9 cellular contexts compared by ENCODE assay signal in genomic region chr22:17120281-17120680, GRCh38. TPM values are rescaled to one million over a fixed set of nuclear protein-coding genes. Genes with fewer than 3 reads are reported as not detected.
A peak's percentile ranks its signal among the peaks of the same experiment; 100 is the strongest.
DNase-seq lines count a peak whose midpoint lies in the region; FAIRE-seq and TF ChIP-seq lines count a peak whose summit lies in the region.
"Had no signal": no experiment of that assay in that cellular context is flagged by ENCODE, and none has a peak within 500 bp of the region (broad histone marks: within the 10 kb centered on the region; RNA-seq: fewer than 3 reads in every experiment).

No MANE protein-coding gene starts in this region.

- H3K9ac ChIP-seq in SK-N-SH: no peak overlapping the region
- H3K9ac ChIP-seq: parathyroid adenoma had no signal

- TF ChIP-seq CTCF in SK-N-SH (IDR thresholded peaks at IDR 0.05) (no peak), brain microvascular endothelial cell (IDR thresholded peaks at IDR 0.05; ENCODE audit: low read depth, low read length, missing control alignments) (no peak)

- H3F3A ChIP-seq in SK-N-SH (replicated peaks; ENCODE audit: insufficient read depth): peaks cover 5% of the 10 kb centered on the region

- H3K4me3 ChIP-seq in SK-N-SH (ENCODE audit: low read depth in 2 of 2, low read length in 1 of 2) (peak overlapping the region in 1 of 2 experiments; percentile 49; a peak in 2 of 4 replicates), brain microvascular endothelial cell (ENCODE audit: low read depth, low read length) (no peak overlapping the region)

- no peaks in the 10 kb centered on the region for H3K9me3 ChIP-seq in SK-N-SH

- TF ChIP-seq POLR2A in GM12891 (IDR thresholded peaks at IDR 0.05; ENCODE audit: low read depth, low read length): no peak

- CTCF ChIA-PET in SK-N-SH (lab: Yijun Ruan, JAX): interaction anchor here (1.0 to 1.2 kb wide), 5 partner anchors 9 to 37 kb away, joined by 3 to 5 read pairs (median 3); no protein-coding TSS in a partner anchor

- H3K4me1 ChIP-seq in SK-N-SH (ENCODE audit: control insufficient read depth in 1 of 2, insufficient read depth in 2 of 2, low read depth in 1 of 2, low read length in 1 of 2): peaks cover 0 to 5% of the 10 kb centered on the region in 2 experiments; a peak in 1 of 4 replicates
- H3K4me1 ChIP-seq: parathyroid adenoma had no signal

- no peak for TF ChIP-seq EP300 in SK-N-SH (IDR thresholded peaks at IDR 0.05; ENCODE audit: borderline replicate concordance in 1 of 2, low read depth in 1 of 2, low read length in 1 of 2)

- TF ChIP-seq RAD21 in SK-N-SH (IDR thresholded peaks at IDR 0.05; ENCODE audit: low read length): no peak

- H3K9me2 ChIP-seq in SK-N-SH: no peaks in the 10 kb centered on the region

- FAIRE-seq in GM12891 (lab: Jason Lieb, UNC): peak; percentile 58

- no peaks in the 10 kb centered on the region for H4K20me1 ChIP-seq in SK-N-SH (ENCODE audit: insufficient read depth)

- in situ Hi-C loops in brain microvascular endothelial cell (cut with HindIII; ENCODE audit: low pct_ligation_motif_present, low sequenced_read_pairs): no loop called here

- DNase-seq in GM12891 (ENCODE audit: insufficient read length, low spot score) (peak; percentile 54), SK-N-SH (peak; percentile 71), amniotic epithelial cell (ENCODE audit: low read depth) (peak; percentile 42), iPS-NIHi7 (ENCODE audit: extremely low spot score) (peak; percentile 84), brain microvascular endothelial cell (no peak), NCI-H345 treated with DMSO at 0.1 percent for 48 hours (lab: John Stamatoyannopoulos, UW; ENCODE audit: unreplicated experiment) (no peak), SK-N-DZ (ENCODE audit: low spot score) (no peak)
- peak; percentile 64 to 66 for DNase-seq in stimulated activated CD4-positive, alpha-beta T cell treated with anti-CD3 and anti-CD28 coated beads, Interleukin-2, amount 100 ng/mL, for 24 hours

- no peaks in the 10 kb centered on the region for H3K79me2 ChIP-seq in SK-N-SH (ENCODE audit: insufficient read depth)
- H3K79me2 ChIP-seq: parathyroid adenoma had no signal

- POLR2A ChIA-PET in SK-N-SH (lab: Yijun Ruan, JAX): interaction anchor here (0.7 to 1.7 kb wide), 2 partner anchors 17 to 51 kb away, joined by 3 to 6 read pairs; no protein-coding TSS in a partner anchor

- H3K27me3 ChIP-seq in SK-N-SH (ENCODE audit: insufficient read depth) (peaks cover 9% of the 10 kb centered on the region; the same call in 1 of the 2 replicates), brain microvascular endothelial cell (replicated peaks) (peaks cover 15% of the 10 kb centered on the region)

- no peak overlapping the region for H3K4me2 ChIP-seq in SK-N-SH

- 67% methylated on average over 3 of the region's 45 CpGs for WGBS in SK-N-SH (ENCODE audit: low lambda C conversion rate)

- H3K36me3 ChIP-seq in SK-N-SH (replicated peaks in 1 of 2; ENCODE audit: control insufficient read depth in 1 of 2, insufficient read depth in 2 of 2, low read length in 1 of 2) (no peaks in the 10 kb centered on the region), brain microvascular endothelial cell (replicated peaks) (no peaks in the 10 kb centered on the region)

- no peak overlapping the region for H3K27ac ChIP-seq in SK-N-SH (ENCODE audit: low read depth in 2 of 2, low read length in 1 of 2)
- H3K27ac ChIP-seq in brain microvascular endothelial cell: no peak overlapping the region
- H3K27ac ChIP-seq: parathyroid adenoma had no signal

- H2AFZ ChIP-seq in SK-N-SH (ENCODE audit: low read depth): no peak overlapping the region

TF ChIP-seq in GM12891, 5 proteins besides CTCF, POLR2A, EP300 and RAD21:
- TF ChIP-seq POLR2AphosphoS5 (IDR thresholded peaks at IDR 0.05; ENCODE audit: low read depth, low read length): no peak
- TF ChIP-seq TAF1 (IDR thresholded peaks at IDR 0.05; ENCODE audit: low read depth, low read length): no peak
- TF ChIP-seq SPI1 (IDR thresholded peaks at IDR 0.05; ENCODE audit: low read depth, low read length): no peak
- no peak for TF ChIP-seq PAX5 (IDR thresholded peaks at IDR 0.05; ENCODE audit: insufficient read depth, low read length, severe bottlenecking)
- TF ChIP-seq POU2F2 (IDR thresholded peaks at IDR 0.05; ENCODE audit: low read depth, low read length): no peak

TF ChIP-seq in SK-N-SH, 30 proteins besides CTCF, POLR2A, EP300 and RAD21:
- no peak for TF ChIP-seq POLR2AphosphoS5 (IDR thresholded peaks at IDR 0.05; ENCODE audit: low read depth, low read length)
- TF ChIP-seq REST (IDR thresholded peaks at IDR 0.05; ENCODE audit: low read depth, low read length): peak; percentile 96

RNA-seq across cellular contexts. Expression of gene TMEM121B, which starts 0.9 kb away (rescaled TPM):
- polyA plus RNA-seq in GM12891 (2012; ENCODE audit: low read depth, missing spikeins): 0.08 TPM
- polyA plus RNA-seq in SK-N-SH (2012; rRNA removed): 0.08 and 0.13 TPM in 2 replicates
- polyA plus RNA-seq in SK-N-SH (2012; cell fraction: cytosol; rRNA removed): 0.12 and 0.21 TPM in 2 replicates
- polyA plus RNA-seq in SK-N-SH (2012; cell fraction: nucleus; rRNA removed): 0.36 and 0.63 TPM in 2 replicates
- 8.1 and 9.7 TPM in 2 replicates for polyA plus RNA-seq in SK-N-DZ (2014; cell fraction: cytosol; rRNA removed)
- 5.8 and 6.9 TPM in 2 replicates for polyA plus RNA-seq in SK-N-DZ (2014; cell fraction: nucleus; rRNA removed)

RNA-seq across cellular contexts. Expression of gene IL17RA, which starts 35.5 kb away (rescaled TPM):
- 2.3 TPM for polyA plus RNA-seq in GM12891 (2012; ENCODE audit: low read depth, missing spikeins)
- polyA plus RNA-seq in SK-N-SH (2012; rRNA removed): 4.2 and 4.5 TPM in 2 replicates
- polyA plus RNA-seq in SK-N-SH (2012; cell fraction: cytosol; rRNA removed): 2.3 and 3.5 TPM in 2 replicates
- polyA plus RNA-seq in SK-N-SH (2012; cell fraction: nucleus; rRNA removed): 5.5 and 5.9 TPM in 2 replicates
- 2.7 and 3.0 TPM in 2 replicates for polyA plus RNA-seq in SK-N-DZ (2014; cell fraction: cytosol; rRNA removed)
- polyA plus RNA-seq in SK-N-DZ (2014; cell fraction: nucleus; rRNA removed): 2.2 and 3.3 TPM in 2 replicates

RNA-seq across cellular contexts. Expression of gene HDHD5, which starts 38.8 kb away (rescaled TPM):
- 29.7 TPM for polyA plus RNA-seq in GM12891 (2012; ENCODE audit: low read depth, missing spikeins)
- 43.3 and 45.4 TPM in 2 replicates for polyA plus RNA-seq in SK-N-SH (2012; rRNA removed)
- 25.1 and 35.6 TPM in 2 replicates for polyA plus RNA-seq in SK-N-SH (2012; cell fraction: cytosol; rRNA removed)
- 55.7 and 61.2 TPM in 2 replicates for polyA plus RNA-seq in SK-N-SH (2012; cell fraction: nucleus; rRNA removed)
- 130 and 163 TPM in 2 replicates for polyA plus RNA-seq in SK-N-DZ (2014; cell fraction: cytosol; rRNA removed)
- 108 and 111 TPM in 2 replicates for polyA plus RNA-seq in SK-N-DZ (2014; cell fraction: nucleus; rRNA removed)

Comparison
In these comparisons a context has a peak if more than half of its experiments do, and no peak if none do; other contexts are left out.
1. DNase-seq: peak in GM12891 (single experiment), SK-N-SH (single experiment), amniotic epithelial cell (single experiment), iPS-NIHi7 (single experiment) and stimulated activated CD4-positive, alpha-beta T cell treated with anti-CD3 and anti-CD28 coated beads, Interleukin-2, amount 100 ng/mL, for 24 hours (2 of 2); none in brain microvascular endothelial cell (single experiment), NCI-H345 treated with DMSO at 0.1 percent for 48 hours (single experiment) and SK-N-DZ (single experiment).